20 cellular contexts compared by ENCODE assay signal in the genomic region with DNA sequence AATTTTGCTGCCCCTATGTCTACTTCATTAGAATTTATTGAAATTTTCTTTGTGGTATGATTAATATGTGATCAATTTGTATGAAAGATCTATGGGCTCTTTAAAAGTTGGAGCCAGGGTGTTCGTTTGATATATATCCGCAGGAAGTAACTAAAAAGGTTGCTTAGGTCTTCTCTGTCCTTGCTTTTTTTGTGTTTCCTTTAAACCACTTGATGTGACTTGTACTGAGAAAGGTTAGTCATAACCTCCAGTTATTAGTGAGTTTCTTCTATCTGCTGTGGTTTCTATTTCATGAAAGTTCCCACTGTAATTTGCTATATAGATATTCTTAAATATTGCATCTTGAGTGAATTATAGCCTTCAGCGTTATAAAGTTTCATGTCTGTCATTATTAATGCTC.
DNase-seq lines count a peak whose midpoint lies in the region; ATAC-seq, FAIRE-seq and TF ChIP-seq lines count a peak whose summit lies in the region.
"Had no signal": no experiment of that assay in that cellular context is flagged by ENCODE, and none has a peak within 500 bp of the region (broad histone marks: within the 10 kb centered on the region; RNA-seq: fewer than 3 reads in every experiment).

No MANE protein-coding gene starts in this region.

- H3K4me1 Mint-ChIP-seq in activated CD4-positive, alpha-beta memory T cell treated with anti-CD3 and anti-CD28 coated beads, Interleukin-2, amount 10 ng/mL, durations not matched to agents 7 days and 5 days, result peaks cover 24% of the 10 kb centered on the region
- H3K4me1 Mint-ChIP-seq in activated CD4-positive, alpha-beta memory T cell treated with anti-CD3 and anti-CD28 coated beads for 36 hours (ENCODE audit: low read depth), result peaks cover 17% of the 10 kb centered on the region
- H3K4me1 Mint-ChIP-seq in naive thymus-derived CD4-positive, alpha-beta T cell, result peaks cover 1 to 54% (median 32%) of the 10 kb centered on the region in 7 donors
- H3K4me1 Mint-ChIP-seq in glutamatergic neuron (ENCODE audit: low read depth, unreplicated experiment) (no peaks in the 10 kb centered on the region), mesothelial cell of epicardium (no peaks in the 10 kb centered on the region)

- peaks cover 0 to 2% of the 10 kb centered on the region in 2 donors for H3K4me1 ChIP-seq in naive thymus-derived CD4-positive, alpha-beta T cell (ENCODE audit: control insufficient read depth in 2 of 2, insufficient read depth in 2 of 2, low read length in 2 of 2)
- H3K4me1 ChIP-seq: left ventricle myocardium inferior, tibial artery had no signal

- peaks cover 9% of the 10 kb centered on the region for H3K9me3 Mint-ChIP-seq in activated CD4-positive, alpha-beta memory T cell treated with anti-CD3 and anti-CD28 coated beads, Interleukin-2, amount 10 ng/mL, durations not matched to agents 7 days and 5 days
- H3K9me3 Mint-ChIP-seq in activated CD4-positive, alpha-beta memory T cell treated with anti-CD3 and anti-CD28 coated beads for 36 hours, result peaks cover 2% of the 10 kb centered on the region
- peaks cover 0 to 12% (median 2%) of the 10 kb centered on the region in 11 donors for H3K9me3 Mint-ChIP-seq in naive thymus-derived CD4-positive, alpha-beta T cell
- H3K9me3 Mint-ChIP-seq in glutamatergic neuron (ENCODE audit: unreplicated experiment) (no peaks in the 10 kb centered on the region), mesothelial cell of epicardium (peaks cover 7% of the 10 kb centered on the region)

- intact Hi-C loops in activated CD4-positive, alpha-beta memory T cell treated with anti-CD3 and anti-CD28 coated beads for 36 hours (cut with micrococcal nuclease), result loop anchor here (1.0 to 5.0 kb wide), 3 partner anchors 18 to 205 kb away; no protein-coding TSS in a partner anchor
- intact Hi-C loops in naive thymus-derived CD4-positive, alpha-beta T cell (cut with micrococcal nuclease), result loop anchor here in 1 of 2 donors (2.0 kb wide), 1 partner anchor 25 kb away; no protein-coding TSS in a partner anchor

- H3K9me3 ChIP-seq in naive thymus-derived CD4-positive, alpha-beta T cell (ENCODE audit: control insufficient read depth in 2 of 3, low read length in 3 of 3), result no peaks in the 10 kb centered on the region
- H3K9me3 ChIP-seq: tibial artery had no signal

- TF ChIP-seq CTCF in glutamatergic neuron (IDR thresholded peaks at IDR 0.05; ENCODE audit: partially characterized antibody, unreplicated experiment) (no peak), mesothelial cell of epicardium (IDR thresholded peaks at IDR 0.05; ENCODE audit: unreplicated experiment) (no peak)

- POLR2A ChIA-PET in activated CD4-positive, alpha-beta memory T cell treated with anti-CD3 and anti-CD28 coated beads, Interleukin-2, amount 10 ng/mL, durations not matched to agents 7 days and 5 days (lab: Charles Lee), result no interaction called here
- POLR2A ChIA-PET in activated CD4-positive, alpha-beta memory T cell treated with anti-CD3 and anti-CD28 coated beads for 36 hours (lab: Charles Lee), result no interaction called here
- POLR2A ChIA-PET in naive thymus-derived CD4-positive, alpha-beta T cell (lab: Charles Lee), result no interaction called here

- H3K27me3 Mint-ChIP-seq in activated CD4-positive, alpha-beta memory T cell treated with anti-CD3 and anti-CD28 coated beads, Interleukin-2, amount 10 ng/mL, durations not matched to agents 7 days and 5 days, result no peaks in the 10 kb centered on the region
- H3K27me3 Mint-ChIP-seq in activated CD4-positive, alpha-beta memory T cell treated with anti-CD3 and anti-CD28 coated beads for 36 hours, result no peaks in the 10 kb centered on the region
- no peaks in the 10 kb centered on the region for H3K27me3 Mint-ChIP-seq in naive thymus-derived CD4-positive, alpha-beta T cell
- no peaks in the 10 kb centered on the region for H3K27me3 Mint-ChIP-seq in glutamatergic neuron (ENCODE audit: unreplicated experiment)
- peaks cover 5% of the 10 kb centered on the region for H3K27me3 Mint-ChIP-seq in mesothelial cell of epicardium (ENCODE audit: low read depth)
- H3K27me3 Mint-ChIP-seq: effector memory CD8-positive, alpha-beta T cell had no signal

- H3K36me3 ChIP-seq in naive thymus-derived CD4-positive, alpha-beta T cell (ENCODE audit: control insufficient read depth in 2 of 3, insufficient read depth in 3 of 3, low read length in 3 of 3), result no peaks in the 10 kb centered on the region
- H3K36me3 ChIP-seq: left ventricle myocardium inferior, tibial artery had no signal

- CTCF ChIA-PET in activated CD4-positive, alpha-beta memory T cell treated with anti-CD3 and anti-CD28 coated beads, Interleukin-2, amount 10 ng/mL, durations not matched to agents 7 days and 5 days (lab: Charles Lee), result no interaction called here
- CTCF ChIA-PET in activated CD4-positive, alpha-beta memory T cell treated with anti-CD3 and anti-CD28 coated beads for 36 hours (lab: Charles Lee), result interaction anchor here (1.7 kb wide), 1 partner anchor 17 kb away, joined by 4 read pairs; no protein-coding TSS in a partner anchor
- CTCF ChIA-PET in naive thymus-derived CD4-positive, alpha-beta T cell (lab: Charles Lee), result no interaction called here

- H3K4me3 ChIP-seq in naive thymus-derived CD4-positive, alpha-beta T cell (ENCODE audit: low read length), result no peak overlapping the region
- H3K4me3 ChIP-seq: left ventricle myocardium inferior, tibial artery had no signal

- no peak overlapping the region for H3K4me3 Mint-ChIP-seq in activated CD4-positive, alpha-beta memory T cell treated with anti-CD3 and anti-CD28 coated beads, Interleukin-2, amount 10 ng/mL, durations not matched to agents 7 days and 5 days
- no peak overlapping the region for H3K4me3 Mint-ChIP-seq in activated CD4-positive, alpha-beta memory T cell treated with anti-CD3 and anti-CD28 coated beads for 36 hours
- peak overlapping the region in 7 of 10 donors; percentile 1 to 63 (median 33) for H3K4me3 Mint-ChIP-seq in naive thymus-derived CD4-positive, alpha-beta T cell
- H3K4me3 Mint-ChIP-seq in glutamatergic neuron (ENCODE audit: unreplicated experiment), result no peak overlapping the region
- H3K4me3 Mint-ChIP-seq in mesothelial cell of epicardium, result no peak overlapping the region
- H3K4me3 Mint-ChIP-seq: effector memory CD8-positive, alpha-beta T cell; IgD-negative memory B cell had no signal

- no peak overlapping the region for H3K27ac ChIP-seq in naive thymus-derived CD4-positive, alpha-beta T cell (ENCODE audit: low read depth, low read length)
- H3K27ac ChIP-seq: left ventricle myocardium inferior, RWPE1, tibial artery had no signal

- peak overlapping the region; percentile 67 for H3K27ac Mint-ChIP-seq in activated CD4-positive, alpha-beta memory T cell treated with anti-CD3 and anti-CD28 coated beads, Interleukin-2, amount 10 ng/mL, durations not matched to agents 7 days and 5 days
- no peak overlapping the region for H3K27ac Mint-ChIP-seq in activated CD4-positive, alpha-beta memory T cell treated with anti-CD3 and anti-CD28 coated beads for 36 hours
- peak overlapping the region in 6 of 9 donors; percentile 19 to 87 (median 42) for H3K27ac Mint-ChIP-seq in naive thymus-derived CD4-positive, alpha-beta T cell
- H3K27ac Mint-ChIP-seq in glutamatergic neuron (ENCODE audit: unreplicated experiment) (no peak overlapping the region), mesothelial cell of epicardium (no peak overlapping the region)
- H3K27ac Mint-ChIP-seq: effector memory CD8-positive, alpha-beta T cell; IgD-negative memory B cell had no signal

- no peak for FAIRE-seq in urothelium cell line (lab: Jason Lieb, UNC)

- ATAC-seq in GM21515 (IDR thresholded peaks at IDR 0.05; ENCODE audit: unreplicated experiment) (peak; percentile 56), HG03442 (IDR thresholded peaks at IDR 0.05; ENCODE audit: unreplicated experiment) (peak; percentile 93)
- no peak for ATAC-seq in naive thymus-derived CD4-positive, alpha-beta T cell
- ATAC-seq: effector memory CD8-positive, alpha-beta T cell had no signal

- H3K27me3 ChIP-seq in naive thymus-derived CD4-positive, alpha-beta T cell (ENCODE audit: control insufficient read depth in 2 of 2, insufficient read depth in 2 of 2, low read length in 2 of 2), result no peaks in the 10 kb centered on the region
- H3K27me3 ChIP-seq: tibial artery had no signal

- DNase-seq in activated CD4-positive, alpha-beta memory T cell treated with anti-CD3 and anti-CD28 coated beads, Interleukin-2, amount 10 ng/mL, durations not matched to agents 7 days and 5 days, result no peak
- no peak for DNase-seq in activated CD4-positive, alpha-beta memory T cell treated with anti-CD3 and anti-CD28 coated beads for 36 hours
- DNase-seq in naive thymus-derived CD4-positive, alpha-beta T cell, result peak in 4 of 9 donors; percentile 13 to 39 (median 34)
- DNase-seq in glutamatergic neuron, result no peak
- DNase-seq in urothelium cell line (ENCODE audit: low spot score), result no peak
- DNase-seq in mesothelial cell of epicardium (ENCODE audit: low spot score in 2 of 2, unreplicated experiment in 2 of 2), result no peak
- DNase-seq: activated effector memory CD4-positive, alpha-beta T cell treated with anti-CD3 and anti-CD28 coated beads, Interleukin-2, amount 50 U/mL, for 16 hours; C1 segment of cervical spinal cord; DMS79; effector memory CD8-positive, alpha-beta T cell; left ventricle myocardium inferior; MM.1S; NCI-H1694; NCI-H345; SW 1271; tibial artery had no signal

- peaks cover 7% of the 10 kb centered on the region for H3K36me3 Mint-ChIP-seq in activated CD4-positive, alpha-beta memory T cell treated with anti-CD3 and anti-CD28 coated beads, Interleukin-2, amount 10 ng/mL, durations not matched to agents 7 days and 5 days (ENCODE audit: low read depth)
- no peaks in the 10 kb centered on the region for H3K36me3 Mint-ChIP-seq in activated CD4-positive, alpha-beta memory T cell treated with anti-CD3 and anti-CD28 coated beads for 36 hours
- peaks cover 0 to 11% (median 5%) of the 10 kb centered on the region in 5 donors for H3K36me3 Mint-ChIP-seq in naive thymus-derived CD4-positive, alpha-beta T cell
- H3K36me3 Mint-ChIP-seq in glutamatergic neuron (ENCODE audit: unreplicated experiment) (no peaks in the 10 kb centered on the region), mesothelial cell of epicardium (no peaks in the 10 kb centered on the region)

Comparison
In these comparisons a context has a peak if more than half of its experiments do, and no peak if none do; other contexts are left out.
1. H3K27ac Mint-ChIP-seq: peak in activated CD4-positive, alpha-beta memory T cell treated with anti-CD3 and anti-CD28 coated beads, Interleukin-2, amount 10 ng/mL, durations not matched to agents 7 days and 5 days (single experiment) and naive thymus-derived CD4-positive, alpha-beta T cell (6 of 9); none in activated CD4-positive, alpha-beta memory T cell treated with anti-CD3 and anti-CD28 coated beads for 36 hours (single experiment), glutamatergic neuron (single experiment) and mesothelial cell of epicardium (single experiment).
2. H3K4me3 Mint-ChIP-seq: peak in naive thymus-derived CD4-positive, alpha-beta T cell (7 of 10); none in activated CD4-positive, alpha-beta memory T cell treated with anti-CD3 and anti-CD28 coated beads, Interleukin-2, amount 10 ng/mL, durations not matched to agents 7 days and 5 days (single experiment), activated CD4-positive, alpha-beta memory T cell treated with anti-CD3 and anti-CD28 coated beads for 36 hours (single experiment), glutamatergic neuron (single experiment) and mesothelial cell of epicardium (single experiment).